In the genomic region with DNA sequence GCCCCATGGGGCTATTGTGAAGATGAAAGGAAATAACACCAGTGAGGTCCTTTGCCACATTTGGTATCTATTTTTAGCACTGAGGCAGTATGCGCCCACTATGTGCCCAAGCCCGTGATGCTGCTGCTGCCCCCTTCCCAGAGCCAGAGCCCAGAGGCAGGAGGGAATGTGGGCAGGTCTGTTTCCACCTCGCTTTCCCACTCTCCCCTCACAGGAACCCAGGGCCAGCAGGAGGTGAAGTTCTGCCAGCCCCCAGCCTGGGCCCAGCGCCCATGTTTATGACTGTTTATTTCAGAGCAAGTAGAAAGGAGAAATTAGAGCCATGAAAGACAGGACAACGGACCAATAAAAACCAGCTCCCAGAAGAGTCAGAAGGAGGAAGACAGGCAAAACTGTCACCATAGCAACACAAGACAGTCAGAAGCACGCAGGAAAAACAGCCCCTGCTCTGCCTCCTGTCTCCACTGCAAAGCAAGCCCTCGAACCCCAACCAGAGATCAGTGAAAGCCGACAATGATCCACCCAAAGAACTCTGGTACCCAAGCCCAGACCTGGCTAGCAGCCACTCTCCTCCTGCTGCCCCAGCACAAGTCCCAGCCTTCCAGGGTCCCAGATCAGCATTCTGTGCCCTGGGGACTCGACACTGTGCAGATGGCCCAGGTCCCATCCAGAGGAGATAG, we compare ENCODE assay signal across 1 cellular context.
TF ChIP-seq lines count a peak whose summit lies in the region.

No MANE protein-coding gene starts in this region.

TF ChIP-seq in IMR-90, 13 proteins besides CTCF, POLR2A, EP300 and RAD21:
- TF ChIP-seq SMC3 (IDR thresholded peaks at IDR 0.05; ENCODE audit: low read depth, low read length) (no peak), RCOR1 (IDR thresholded peaks at IDR 0.05; ENCODE audit: insufficient replicate concordance, low read length) (no peak), RFX5 (IDR thresholded peaks at IDR 0.05; ENCODE audit: low read depth, low read length) (no peak), CEBPB (IDR thresholded peaks at IDR 0.05; ENCODE audit: low read depth, low read length) (no peak), MAZ (IDR thresholded peaks at IDR 0.05; ENCODE audit: borderline replicate concordance, low read depth, low read length) (no peak), MXI1 (IDR thresholded peaks at IDR 0.05; ENCODE audit: borderline replicate concordance, low read depth, low read length) (no peak), BHLHE40 (IDR thresholded peaks at IDR 0.05; ENCODE audit: low read depth, low read length) (no peak), NFE2L2 (IDR thresholded peaks at IDR 0.05; ENCODE audit: low read depth, low read length) (no peak), CHD1 (IDR thresholded peaks at IDR 0.05; ENCODE audit: low read depth, low read length) (no peak), FOS (IDR thresholded peaks at IDR 0.05; ENCODE audit: low read depth, low read length) (no peak), MAFK (IDR thresholded peaks at IDR 0.05; ENCODE audit: low read depth, low read length) (no peak)
- TF ChIP-seq, protein P1, sequence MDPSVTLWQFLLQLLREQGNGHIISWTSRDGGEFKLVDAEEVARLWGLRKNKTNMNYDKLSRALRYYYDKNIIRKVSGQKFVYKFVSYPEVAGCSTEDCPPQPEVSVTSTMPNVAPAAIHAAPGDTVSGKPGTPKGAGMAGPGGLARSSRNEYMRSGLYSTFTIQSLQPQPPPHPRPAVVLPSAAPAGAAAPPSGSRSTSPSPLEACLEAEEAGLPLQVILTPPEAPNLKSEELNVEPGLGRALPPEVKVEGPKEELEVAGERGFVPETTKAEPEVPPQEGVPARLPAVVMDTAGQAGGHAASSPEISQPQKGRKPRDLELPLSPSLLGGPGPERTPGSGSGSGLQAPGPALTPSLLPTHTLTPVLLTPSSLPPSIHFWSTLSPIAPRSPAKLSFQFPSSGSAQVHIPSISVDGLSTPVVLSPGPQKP (IDR thresholded peaks at IDR 0.05; ENCODE audit: borderline replicate concordance, low read depth, low read length), result no peak
- TF ChIP-seq, protein P2, sequence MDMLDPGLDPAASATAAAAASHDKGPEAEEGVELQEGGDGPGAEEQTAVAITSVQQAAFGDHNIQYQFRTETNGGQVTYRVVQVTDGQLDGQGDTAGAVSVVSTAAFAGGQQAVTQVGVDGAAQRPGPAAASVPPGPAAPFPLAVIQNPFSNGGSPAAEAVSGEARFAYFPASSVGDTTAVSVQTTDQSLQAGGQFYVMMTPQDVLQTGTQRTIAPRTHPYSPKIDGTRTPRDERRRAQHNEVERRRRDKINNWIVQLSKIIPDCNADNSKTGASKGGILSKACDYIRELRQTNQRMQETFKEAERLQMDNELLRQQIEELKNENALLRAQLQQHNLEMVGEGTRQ (IDR thresholded peaks at IDR 0.05; ENCODE audit: low read depth, low read length), result no peak
